In genomic region chr19:41940443-41941409, GRCh38 we compare ENCODE assay signal across 9 cellular contexts. TPM values are rescaled to one million over a fixed set of nuclear protein-coding genes. Genes with fewer than 3 reads are reported as not detected.
DNase-seq lines count a peak whose midpoint lies in the region; ATAC-seq, FAIRE-seq and TF ChIP-seq lines count a peak whose summit lies in the region.
"Had no signal": no experiment of that assay in that cellular context is flagged by ENCODE, and none has a peak within 500 bp of the region (broad histone marks: within the 10 kb centered on the region; RNA-seq: fewer than 3 reads in every experiment).

No MANE protein-coding gene starts in this region.

- no peaks in the 10 kb centered on the region for H3K9me3 Mint-ChIP-seq in effector memory CD8-positive, alpha-beta T cell

- H4K20me1 ChIP-seq in OCI-LY1 (ENCODE audit: insufficient read depth, low read length) = no peaks in the 10 kb centered on the region

- H3K36me3 ChIP-seq in OCI-LY1 (ENCODE audit: insufficient read depth, low read length) (no peaks in the 10 kb centered on the region), pancreas (no peaks in the 10 kb centered on the region)

- H3K4me1 ChIP-seq in OCI-LY1 (ENCODE audit: insufficient read depth, low read length, severe bottlenecking) (peaks cover 65% of the 10 kb centered on the region), pancreas (no peaks in the 10 kb centered on the region)

- TF ChIP-seq CTCF in OCI-LY1 (IDR thresholded peaks at IDR 0.05; ENCODE audit: low read length) (no peak), pancreas (IDR thresholded peaks at IDR 0.05) (no peak)

- peak overlapping the region; percentile 79 to 95 for H3K27ac Mint-ChIP-seq in effector memory CD8-positive, alpha-beta T cell

- H3F3A ChIP-seq in OCI-LY1 (ENCODE audit: insufficient read depth, low read length) = peaks cover 7% of the 10 kb centered on the region; the same call in 1 of the 2 replicates

- peak overlapping the region; percentile 74 to 80 for H3K4me3 Mint-ChIP-seq in effector memory CD8-positive, alpha-beta T cell

- H3K27me3 Mint-ChIP-seq in effector memory CD8-positive, alpha-beta T cell = peaks cover 21 to 54% of the 10 kb centered on the region in 2 donors

- DNase-seq in EL = peak; percentile 38
- no peak for DNase-seq in effector memory CD8-positive, alpha-beta T cell
- DNase-seq in pancreas = no peak
- no peak for DNase-seq in effector CD8-positive, alpha-beta T cell (lab: John Stamatoyannopoulos, UW)
- DNase-seq in left lobe of liver (ENCODE audit: low spot score) = no peak
- DNase-seq in H54 (ENCODE audit: insufficient read length, low spot score) = no peak
- DNase-seq in cortex of kidney (lab: John Stamatoyannopoulos, UW) = no peak

- peak overlapping the region; percentile 75 for H3K4me2 ChIP-seq in OCI-LY1 (ENCODE audit: low read length)

- no peaks in the 10 kb centered on the region for H3K9me3 ChIP-seq in OCI-LY1 (ENCODE audit: low read length)
- no peaks in the 10 kb centered on the region for H3K9me3 ChIP-seq in pancreas

- H3K27ac ChIP-seq in OCI-LY1 (ENCODE audit: low read depth, low read length, poor library complexity, severe bottlenecking) = no peak overlapping the region
- no peak overlapping the region for H3K27ac ChIP-seq in pancreas

- no peak for ATAC-seq in effector memory CD8-positive, alpha-beta T cell (replicated peaks)
- ATAC-seq in pancreas (peak in 3 of 4 donors; percentile 33 to 46 (median 36)), left lobe of liver (no peak)

- WGBS in pancreas, 2 donors = 7 to 12% methylated on average over 44 to 72 of the region's 72 CpGs

- no peak for TF ChIP-seq POLR2A in H54 (IDR thresholded peaks at IDR 0.05; ENCODE audit: low read depth, low read length)

- intact Hi-C loops in pancreas (cut with DNase I) = no loop called here

- no peak overlapping the region for H2AFZ ChIP-seq in OCI-LY1 (ENCODE audit: low read length)

- H3K79me2 ChIP-seq in OCI-LY1 (ENCODE audit: insufficient read depth, low read length) = no peaks in the 10 kb centered on the region

- peaks cover 10% of the 10 kb centered on the region; the same call in 1 of the 2 replicates for H3K27me3 ChIP-seq in OCI-LY1 (ENCODE audit: insufficient read depth, low read length)
- H3K27me3 ChIP-seq in pancreas = no peaks in the 10 kb centered on the region

- H3K36me3 Mint-ChIP-seq in effector memory CD8-positive, alpha-beta T cell (ENCODE audit: insufficient read depth) = peaks cover 23% of the 10 kb centered on the region

- H3K9me2 ChIP-seq in OCI-LY1 (ENCODE audit: low read depth, low read length) = no peaks in the 10 kb centered on the region

- peaks cover 40 to 54% of the 10 kb centered on the region in 2 donors for H3K4me1 Mint-ChIP-seq in effector memory CD8-positive, alpha-beta T cell (ENCODE audit: low read depth in 2 of 2)

- H3K4me3 ChIP-seq in OCI-LY1 (ENCODE audit: low read depth, low read length, poor library complexity, severe bottlenecking) (peak overlapping the region; percentile 53), pancreas (peak overlapping the region in 3 of 4 donors; percentile 20 to 51 (median 32))

- FAIRE-seq in pancreas (lab: Jason Lieb, UNC) (no peak), H54 (lab: Jason Lieb, UNC) (no peak)

- peak overlapping the region; percentile 52; the same call in 1 of the 2 replicates for H3K9ac ChIP-seq in OCI-LY1 (ENCODE audit: low read length)

RNA-seq across cellular contexts. Expression of gene ERFL, which starts 12.5 kb away (rescaled TPM):
- total RNA-seq in pancreas = under 1 TPM in 5 of 6 donors, not detected in 1; 0.06 to 0.37 (median 0.14) TPM
- under 1 TPM; 0.33 to 0.34 TPM for polyA plus RNA-seq in pancreas
- total RNA-seq in left lobe of liver = not detected
- total RNA-seq: LHCN-M2 had no signal

RNA-seq across cellular contexts. Expression of gene RABAC1, which starts 18.4 kb away (rescaled TPM):
- total RNA-seq in pancreas (10 to 100 TPM; 49.8 to 79.4 (median 66.8) TPM), left lobe of liver (106 TPM)
- polyA plus RNA-seq in pancreas = 100 to 1,000 TPM; 117 to 134 TPM

RNA-seq across cellular contexts. Expression of gene ATP1A3, which starts 53.3 kb away (rescaled TPM):
- total RNA-seq in pancreas (under 1 TPM; 0.09 to 0.44 (median 0.32) TPM), left lobe of liver (0.10 TPM)
- 1 to 10 TPM in 1 of 2 donors, under 1 TPM in 1; 0.30 to 1.2 TPM for polyA plus RNA-seq in pancreas

RNA-seq across cellular contexts. Expression of gene ARHGEF1, which starts 57.7 kb away (rescaled TPM):
- total RNA-seq in pancreas (10 to 100 TPM; 26.3 to 65.6 (median 37.0) TPM), left lobe of liver (37.4 TPM)
- polyA plus RNA-seq in pancreas = 100 to 1,000 TPM; 139 to 179 TPM

Comparison
In these comparisons a context has a peak if more than half of its experiments do, and no peak if none do; other contexts are left out.
1. ATAC-seq: peak in pancreas (3 of 4); none in effector memory CD8-positive, alpha-beta T cell (single experiment) and left lobe of liver (single experiment).